Comparison of ENCODE assay signal across 23 cellular contexts in the genomic region with DNA sequence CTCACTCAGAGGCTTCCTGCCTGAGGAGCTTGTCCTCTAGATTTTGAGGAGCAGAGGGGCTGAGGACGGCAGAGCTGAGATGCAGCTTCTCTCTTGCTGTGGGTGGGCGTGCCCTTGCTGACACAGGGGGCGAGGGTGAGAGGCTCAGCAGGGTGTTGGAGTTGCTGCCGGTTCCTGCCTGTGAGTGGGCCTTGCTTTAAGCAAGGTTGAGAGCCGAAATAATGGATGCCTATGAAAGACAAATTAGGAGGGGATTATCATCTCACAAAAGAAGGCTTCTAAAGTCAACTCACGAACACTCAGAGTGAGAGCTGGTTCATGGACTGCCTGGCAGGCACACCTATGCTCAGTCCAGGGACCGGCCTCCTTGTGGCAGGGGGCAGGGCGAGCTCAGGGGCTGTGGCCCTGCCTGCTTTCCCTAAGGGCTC.
DNase-seq lines count a peak whose midpoint lies in the region; ATAC-seq, FAIRE-seq and TF ChIP-seq lines count a peak whose summit lies in the region.
"Had no signal": no experiment of that assay in that cellular context is flagged by ENCODE, and none has a peak within 500 bp of the region (broad histone marks: within the 10 kb centered on the region; RNA-seq: fewer than 3 reads in every experiment).

No MANE protein-coding gene starts in this region.

- H3K18ac ChIP-seq in H9 (ENCODE audit: insufficient read length, low read depth, low read length) = no peak overlapping the region

- no peak overlapping the region for H2BK5ac ChIP-seq in H9 (ENCODE audit: insufficient read length, low read length)

- peak overlapping the region; percentile 10 to 37; a peak in 3 of 5 replicates for H3K4me3 Mint-ChIP-seq in H9
- H3K4me3 Mint-ChIP-seq in endodermal cell = no peak overlapping the region
- H3K4me3 Mint-ChIP-seq in osteocyte (ENCODE audit: unreplicated experiment) = no peak overlapping the region
- no peak overlapping the region for H3K4me3 Mint-ChIP-seq in naive thymus-derived CD4-positive, alpha-beta T cell
- H3K4me3 Mint-ChIP-seq: activated CD4-positive, alpha-beta T cell treated with anti-CD3 and anti-CD28 coated beads for 36 hours; dendritic cell treated with granulocyte-macrophage colony-stimulating factor and Interleukin-4, amounts not matched to agents 40 ng/mL and 50 ng/mL, for 4 days; IgD-negative memory B cell; immature natural killer cell; natural killer cell treated with Interleukin-12 subunit alpha and Interleukin-12 subunit beta and Interleukin-15 and Interleukin-18, amount 100 ng/mL, for 72 hours had no signal

- H3K56ac ChIP-seq in H9 (ENCODE audit: insufficient read length, low read depth, low read length) = no peak overlapping the region

- no peak overlapping the region for H2BK120ac ChIP-seq in H9 (ENCODE audit: low read depth, low read length, poor library complexity, severe bottlenecking)

- H3K27ac Mint-ChIP-seq in H9 (peak overlapping the region; percentile 87 to 97 (median 94)), endodermal cell (peak overlapping the region; percentile 72), osteocyte (ENCODE audit: unreplicated experiment) (peak overlapping the region; percentile 20)
- no peak overlapping the region for H3K27ac Mint-ChIP-seq in naive thymus-derived CD4-positive, alpha-beta T cell
- H3K27ac Mint-ChIP-seq: activated CD4-positive, alpha-beta T cell treated with anti-CD3 and anti-CD28 coated beads for 36 hours; dendritic cell treated with granulocyte-macrophage colony-stimulating factor and Interleukin-4, amounts not matched to agents 40 ng/mL and 50 ng/mL, for 4 days; IgD-negative memory B cell; immature natural killer cell; natural killer cell treated with Interleukin-12 subunit alpha and Interleukin-12 subunit beta and Interleukin-15 and Interleukin-18, amount 100 ng/mL, for 72 hours had no signal

- H3K27ac ChIP-seq in H9 (ENCODE audit: insufficient read length, low read depth, low read length) = no peak overlapping the region
- peak overlapping the region; percentile 50 for H3K27ac ChIP-seq in endodermal cell (ENCODE audit: low read depth, low read length)
- no peak overlapping the region for H3K27ac ChIP-seq in naive thymus-derived CD4-positive, alpha-beta T cell (ENCODE audit: low read depth, low read length)
- H3K27ac ChIP-seq: right lobe of liver, thoracic aorta had no signal

- TF ChIP-seq CTCF in H9 (conservative IDR thresholded peaks at IDR 0.05) (peak; percentile 47; the same call in 2 of the 3 replicates), endodermal cell (conservative IDR thresholded peaks at IDR 0.05) (peak; percentile 61), osteocyte (IDR thresholded peaks at IDR 0.05) (no peak)

- H3K4ac ChIP-seq in H9 (ENCODE audit: low read depth, low read length) = no peak overlapping the region

- no peak overlapping the region for H3K4me3 ChIP-seq in endodermal cell (ENCODE audit: low read length)
- no peak overlapping the region for H3K4me3 ChIP-seq in naive thymus-derived CD4-positive, alpha-beta T cell (ENCODE audit: low read length)
- H3K4me3 ChIP-seq: lung, right lobe of liver, thoracic aorta had no signal

- H3T11ph ChIP-seq in H9 (ENCODE audit: low read length) = no peak overlapping the region

- no peak for TF ChIP-seq POLR2A in GM12892 (IDR thresholded peaks at IDR 0.05; ENCODE audit: low read depth, low read length)

- no peak for ATAC-seq in naive thymus-derived CD4-positive, alpha-beta T cell
- ATAC-seq: activated CD4-positive, alpha-beta T cell treated with anti-CD3 and anti-CD28 coated beads for 36 hours; esophagus mucosa; natural killer cell treated with Interleukin-12 subunit alpha and Interleukin-12 subunit beta and Interleukin-15 and Interleukin-18, amount 100 ng/mL, for 72 hours; right lobe of liver had no signal

- H3K27me3 Mint-ChIP-seq in H9 (ENCODE audit: low read depth) (no peaks in the 10 kb centered on the region; the same call in 1 of the 2 replicates), endodermal cell (ENCODE audit: insufficient read depth) (no peaks in the 10 kb centered on the region), osteocyte (ENCODE audit: unreplicated experiment) (no peaks in the 10 kb centered on the region)
- no peaks in the 10 kb centered on the region for H3K27me3 Mint-ChIP-seq in naive thymus-derived CD4-positive, alpha-beta T cell
- H3K27me3 Mint-ChIP-seq: activated CD4-positive, alpha-beta T cell treated with anti-CD3 and anti-CD28 coated beads for 36 hours; dendritic cell treated with granulocyte-macrophage colony-stimulating factor and Interleukin-4, amounts not matched to agents 40 ng/mL and 50 ng/mL, for 4 days; IgD-negative memory B cell had no signal

- WGBS in H9 (ENCODE audit: extremely low coverage, insufficient read length, low lambda C conversion rate) = no CpG with 5 or more reads among the region's 8 CpGs
- WGBS in endodermal cell (ENCODE audit: insufficient coverage in 1 of 2, insufficient read length in 1 of 2), 2 experiments = 49 to 60% methylated on average over 6 to 8 of the region's 8 CpGs

- H3K4me1 Mint-ChIP-seq in H9 (peaks cover 77 to 92% of the 10 kb centered on the region in 2 experiments), endodermal cell (peaks cover 68% of the 10 kb centered on the region), osteocyte (ENCODE audit: unreplicated experiment) (peaks cover 79% of the 10 kb centered on the region)
- H3K4me1 Mint-ChIP-seq in naive thymus-derived CD4-positive, alpha-beta T cell = peaks cover 12 to 35% (median 29%) of the 10 kb centered on the region in 7 donors

- H3K23ac ChIP-seq in H9 (ENCODE audit: insufficient read length, low read depth, low read length) = no peak overlapping the region

- no peak overlapping the region for H2AFZ ChIP-seq in H9 (ENCODE audit: low read length)

- DNase-seq in H9 (peak; percentile 53), NCI-H2227 (lab: John Stamatoyannopoulos, UW; ENCODE audit: unreplicated experiment) (peak; percentile 93), endodermal cell (peak; percentile 81), osteocyte (ENCODE audit: extremely low spot score, unreplicated experiment) (no peak), pons (ENCODE audit: low spot score) (no peak), GM12892 (ENCODE audit: insufficient read length) (no peak), NCI-H446 (lab: John Stamatoyannopoulos, UW) (no peak)
- no peak for DNase-seq in naive thymus-derived CD4-positive, alpha-beta T cell
- DNase-seq: activated CD4-positive, alpha-beta T cell treated with anti-CD3 and anti-CD28 coated beads for 36 hours; activated naive CD4-positive, alpha-beta T cell treated with Interleukin-2 at 50 U/mL for 16 hours; Calu3; GDM1; immature natural killer cell; NCI-H510A; stimulated activated CD4-positive, alpha-beta T cell treated with anti-CD3 and anti-CD28 coated beads, Interleukin-2, amount 100 ng/mL, for 48 hours; T1000 had no signal

- no peak overlapping the region for H4K5ac ChIP-seq in H9 (ENCODE audit: insufficient read length, low read depth, low read length)

- H3K36me3 ChIP-seq in endodermal cell (ENCODE audit: control insufficient read depth, insufficient read depth, low read length) = no peaks in the 10 kb centered on the region
- no peaks in the 10 kb centered on the region for H3K36me3 ChIP-seq in naive thymus-derived CD4-positive, alpha-beta T cell (ENCODE audit: control insufficient read depth in 2 of 3, insufficient read depth in 3 of 3, low read length in 3 of 3)
- H3K36me3 ChIP-seq: right lobe of liver, thoracic aorta had no signal

- H4K20me1 ChIP-seq in H9 (ENCODE audit: control insufficient read depth, insufficient read depth, insufficient read length) = no peaks in the 10 kb centered on the region

- CTCF ChIA-PET in naive thymus-derived CD4-positive, alpha-beta T cell (lab: Charles Lee) = no interaction called here

- H3K9me3 Mint-ChIP-seq in H9 (no peaks in the 10 kb centered on the region), endodermal cell (no peaks in the 10 kb centered on the region), osteocyte (ENCODE audit: unreplicated experiment) (no peaks in the 10 kb centered on the region)
- H3K9me3 Mint-ChIP-seq in naive thymus-derived CD4-positive, alpha-beta T cell = peaks cover 0 to 2% (median 0%) of the 10 kb centered on the region in 11 donors
- H3K9me3 Mint-ChIP-seq: dendritic cell treated with granulocyte-macrophage colony-stimulating factor and Interleukin-4, amounts not matched to agents 40 ng/mL and 50 ng/mL, for 4 days; IgD-negative memory B cell; immature natural killer cell; natural killer cell treated with Interleukin-12 subunit alpha and Interleukin-12 subunit beta and Interleukin-15 and Interleukin-18, amount 100 ng/mL, for 72 hours had no signal

- H3K79me2 ChIP-seq in H9 (ENCODE audit: insufficient read depth, low read length) = peaks cover 1% of the 10 kb centered on the region; the same call in 1 of the 2 replicates

- intact Hi-C loops in naive thymus-derived CD4-positive, alpha-beta T cell (cut with micrococcal nuclease) = no loop called here

- H4K91ac ChIP-seq in H9 (ENCODE audit: insufficient read length, low read depth, low read length) = no peak overlapping the region

- H2AK5ac ChIP-seq in H9 (ENCODE audit: insufficient read length, low read length) = no peak overlapping the region

- H3K4me1 ChIP-seq in H9 (ENCODE audit: insufficient read depth, low read length) (peaks cover 19% of the 10 kb centered on the region), endodermal cell (ENCODE audit: control insufficient read depth, insufficient read depth, low read length) (peaks cover 28% of the 10 kb centered on the region)
- no peaks in the 10 kb centered on the region for H3K4me1 ChIP-seq in naive thymus-derived CD4-positive, alpha-beta T cell (ENCODE audit: control insufficient read depth in 2 of 2, insufficient read depth in 2 of 2, low read length in 2 of 2)
- H3K4me1 ChIP-seq: right lobe of liver had no signal

- H2BK20ac ChIP-seq in H9 (ENCODE audit: low read depth, low read length, poor library complexity, severe bottlenecking) = no peak overlapping the region

- H2BK15ac ChIP-seq in H9 (ENCODE audit: low read depth, low read length) = no peak overlapping the region

- POLR2A ChIA-PET in naive thymus-derived CD4-positive, alpha-beta T cell (lab: Charles Lee) = interaction anchor here (1.1 kb wide), 1 partner anchor 26 kb away, joined by 3 read pairs; no protein-coding TSS in a partner anchor

- H3K36me3 Mint-ChIP-seq in H9 (ENCODE audit: insufficient read depth in 1 of 3, low read depth in 3 of 3) (peaks cover 0 to 4% (median 0%) of the 10 kb centered on the region in 3 experiments; a peak in 1 of 7 replicates), endodermal cell (ENCODE audit: low read depth) (no peaks in the 10 kb centered on the region), osteocyte (ENCODE audit: unreplicated experiment) (no peaks in the 10 kb centered on the region)
- peaks cover 4 to 13% (median 8%) of the 10 kb centered on the region in 5 donors for H3K36me3 Mint-ChIP-seq in naive thymus-derived CD4-positive, alpha-beta T cell
- H3K36me3 Mint-ChIP-seq: immature natural killer cell; natural killer cell treated with Interleukin-12 subunit alpha and Interleukin-12 subunit beta and Interleukin-15 and Interleukin-18, amount 100 ng/mL, for 72 hours had no signal

- H3K4me2 ChIP-seq in H9 (ENCODE audit: insufficient read depth, insufficient read length, low read length) = no peak overlapping the region

- no peak overlapping the region for H2BK12ac ChIP-seq in H9 (ENCODE audit: insufficient read length, low read depth, low read length)

- no peaks in the 10 kb centered on the region for H3K27me3 ChIP-seq in H9 (ENCODE audit: insufficient read depth, low read length)
- H3K27me3 ChIP-seq in endodermal cell (ENCODE audit: control insufficient read depth, insufficient read depth, low read length, poor library complexity, severe bottlenecking) = no peaks in the 10 kb centered on the region
- H3K27me3 ChIP-seq in naive thymus-derived CD4-positive, alpha-beta T cell (ENCODE audit: control insufficient read depth in 2 of 2, insufficient read depth in 2 of 2, low read length in 2 of 2) = no peaks in the 10 kb centered on the region
- H3K27me3 ChIP-seq: right lobe of liver had no signal

- H3K9me3 ChIP-seq in H9 (ENCODE audit: control insufficient read depth, low read depth, low read length) (no peaks in the 10 kb centered on the region), endodermal cell (ENCODE audit: control insufficient read depth, low read length) (no peaks in the 10 kb centered on the region)
- no peaks in the 10 kb centered on the region for H3K9me3 ChIP-seq in naive thymus-derived CD4-positive, alpha-beta T cell (ENCODE audit: control insufficient read depth in 2 of 3, low read length in 3 of 3)
- H3K9me3 ChIP-seq: right lobe of liver, thoracic aorta had no signal

- no peak overlapping the region for H3K14ac ChIP-seq in H9 (ENCODE audit: insufficient read depth, low read length)

- no peaks in the 10 kb centered on the region for H3K23me2 ChIP-seq in H9 (ENCODE audit: insufficient read length, low read depth, low read length, poor library complexity, severe bottlenecking)

- no peak overlapping the region for H4K8ac ChIP-seq in H9 (replicated peaks; ENCODE audit: insufficient read length, low read depth, low read length)

- no peaks in the 10 kb centered on the region for H3K79me1 ChIP-seq in H9 (ENCODE audit: insufficient read depth, low read depth, low read length, poor library complexity, severe bottlenecking)

- H3K9ac ChIP-seq in H9 (ENCODE audit: extremely low read depth, insufficient read length, low read length) (no peak overlapping the region), endodermal cell (ENCODE audit: extremely low read depth, low read length, poor library complexity, severe bottlenecking) (no peak overlapping the region)

- FAIRE-seq in GM12892 (lab: Jason Lieb, UNC) = no peak

Comparison
In these comparisons a context has a peak if more than half of its experiments do, and no peak if none do; other contexts are left out.
1. DNase-seq: peak in H9 (single experiment), NCI-H2227 (single experiment) and endodermal cell (single experiment); none in osteocyte (single experiment), pons (single experiment), naive thymus-derived CD4-positive, alpha-beta T cell (0 of 9), GM12892 (single experiment) and NCI-H446 (0 of 2).
2. H3K27ac Mint-ChIP-seq: peak in H9 (3 of 3), endodermal cell (single experiment) and osteocyte (single experiment); none in naive thymus-derived CD4-positive, alpha-beta T cell (0 of 9).
3. H3K4me3 Mint-ChIP-seq: peak in H9 (2 of 2); none in endodermal cell (single experiment), osteocyte (single experiment) and naive thymus-derived CD4-positive, alpha-beta T cell (0 of 10).